Comparison of ENCODE assay signal across 13 cellular contexts in the genomic region with DNA sequence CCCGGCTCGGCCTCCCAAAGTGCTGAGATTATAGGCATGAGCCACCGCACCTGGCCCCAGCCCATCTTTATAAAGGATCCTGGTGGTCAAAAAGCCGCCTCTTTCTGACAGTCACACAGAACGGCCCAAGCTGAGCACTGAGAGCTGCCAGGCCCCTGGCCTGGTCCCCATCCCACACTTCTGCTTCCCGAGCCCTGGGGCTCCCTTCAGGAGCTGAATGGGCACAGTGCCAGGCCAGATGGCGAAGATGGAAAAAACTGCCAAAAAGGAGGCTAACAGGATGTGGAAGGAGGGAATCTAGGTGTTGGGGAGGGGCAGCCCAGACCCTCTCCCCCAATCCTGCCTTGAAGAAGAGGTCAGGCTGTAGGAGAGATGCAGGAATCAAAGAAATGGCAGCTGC. TPM values are rescaled to one million over a fixed set of nuclear protein-coding genes. Genes with fewer than 3 reads are reported as not detected.
DNase-seq lines count a peak whose midpoint lies in the region; ATAC-seq and TF ChIP-seq lines count a peak whose summit lies in the region.
"Had no signal": no experiment of that assay in that cellular context is flagged by ENCODE, and none has a peak within 500 bp of the region (broad histone marks: within the 10 kb centered on the region; RNA-seq: fewer than 3 reads in every experiment).

No MANE protein-coding gene starts in this region.

- ATAC-seq in HG03139 (IDR thresholded peaks at IDR 0.05; ENCODE audit: unreplicated experiment), result no peak

- H3K27me3 ChIP-seq in neural progenitor cell, result no peaks in the 10 kb centered on the region
- H3K27me3 ChIP-seq: cardiac muscle cell had no signal

- H3K4me2 ChIP-seq in neural progenitor cell, result no peak overlapping the region

- H3K4me3 Mint-ChIP-seq in activated CD4-positive, alpha-beta T cell treated with anti-CD3 and anti-CD28 coated beads, Interleukin-2, amount 10 ng/mL, durations not matched to agents 7 days and 5 days, result peak overlapping the region; percentile 70
- H3K4me3 Mint-ChIP-seq in neural progenitor cell, result no peak overlapping the region

- H3F3A ChIP-seq in neural progenitor cell (ENCODE audit: low read depth), result peaks cover 27% of the 10 kb centered on the region

- H3K27ac ChIP-seq in neural progenitor cell, result no peak overlapping the region
- H3K27ac ChIP-seq: cardiac muscle cell, parathyroid adenoma had no signal

- no peaks in the 10 kb centered on the region for H4K20me1 ChIP-seq in neural progenitor cell (ENCODE audit: low read depth)

- H3K9me3 Mint-ChIP-seq in activated CD4-positive, alpha-beta T cell treated with anti-CD3 and anti-CD28 coated beads, Interleukin-2, amount 10 ng/mL, durations not matched to agents 7 days and 5 days, result no peaks in the 10 kb centered on the region
- H3K9me3 Mint-ChIP-seq in neural progenitor cell, result no peaks in the 10 kb centered on the region

- DNase-seq in activated CD4-positive, alpha-beta T cell treated with anti-CD3 and anti-CD28 coated beads, Interleukin-2, amount 10 ng/mL, durations not matched to agents 7 days and 5 days, result no peak
- DNase-seq in activated CD4-positive, alpha-beta T cell treated with anti-CD3 and anti-CD28 coated beads for 4 hours, result no peak
- peak; percentile 60 for DNase-seq in NCI-H82 (lab: John Stamatoyannopoulos, UW)
- DNase-seq in cerebellar cortex (ENCODE audit: low spot score), result peak; percentile 70
- no peak for DNase-seq in neural progenitor cell (ENCODE audit: low spot score)
- DNase-seq in GOT3 (lab: John Stamatoyannopoulos, UW), result no peak
- no peak for DNase-seq in SKM-1 treated with dmso at 0.1 percent for 144 hours (lab: John Stamatoyannopoulos, UW; ENCODE audit: unreplicated experiment)
- DNase-seq: activated CD8-positive, alpha-beta memory T cell treated with anti-CD3 and anti-CD28 coated beads, Interleukin-2, amount 50 U/mL, for 48 hours; NK-92 treated with Interleukin-12 subunit alpha and Interleukin-12 subunit beta, amount 100 ng/mL, for 24 hours; stimulated activated CD4-positive, alpha-beta T cell treated with anti-CD3 and anti-CD28 coated beads, Interleukin-1b, Interleukin-23, amount 100 ng/mL, for 48 hours had no signal

- H3K36me3 Mint-ChIP-seq in activated CD4-positive, alpha-beta T cell treated with anti-CD3 and anti-CD28 coated beads, Interleukin-2, amount 10 ng/mL, durations not matched to agents 7 days and 5 days (ENCODE audit: low read depth), result peaks cover 2% of the 10 kb centered on the region
- no peaks in the 10 kb centered on the region for H3K36me3 Mint-ChIP-seq in neural progenitor cell

- H3K27ac Mint-ChIP-seq in activated CD4-positive, alpha-beta T cell treated with anti-CD3 and anti-CD28 coated beads, Interleukin-2, amount 10 ng/mL, durations not matched to agents 7 days and 5 days, result peak overlapping the region; percentile 95
- H3K27ac Mint-ChIP-seq in neural progenitor cell, result peak overlapping the region; percentile 7

- no peak for TF ChIP-seq CTCF in neural progenitor cell (IDR thresholded peaks at IDR 0.05)

- POLR2A ChIA-PET in activated CD4-positive, alpha-beta T cell treated with anti-CD3 and anti-CD28 coated beads, Interleukin-2, amount 10 ng/mL, durations not matched to agents 7 days and 5 days (lab: Charles Lee), result no interaction called here

- no peaks in the 10 kb centered on the region for H3K9me3 ChIP-seq in neural progenitor cell (ENCODE audit: low read depth)

- H3K27me3 Mint-ChIP-seq in activated CD4-positive, alpha-beta T cell treated with anti-CD3 and anti-CD28 coated beads, Interleukin-2, amount 10 ng/mL, durations not matched to agents 7 days and 5 days, result no peaks in the 10 kb centered on the region
- peaks cover 12% of the 10 kb centered on the region for H3K27me3 Mint-ChIP-seq in neural progenitor cell (ENCODE audit: insufficient read depth, low read depth)

- no peak overlapping the region for H2AFZ ChIP-seq in neural progenitor cell (replicated peaks)
- H2AFZ ChIP-seq: parathyroid adenoma had no signal

- H3K36me3 ChIP-seq in neural progenitor cell, result no peaks in the 10 kb centered on the region
- H3K36me3 ChIP-seq: cardiac muscle cell had no signal

- H3K79me2 ChIP-seq in neural progenitor cell (ENCODE audit: low read depth), result no peaks in the 10 kb centered on the region
- H3K79me2 ChIP-seq: parathyroid adenoma had no signal

- H3K4me1 ChIP-seq in neural progenitor cell, result peaks cover 33% of the 10 kb centered on the region

- CTCF ChIA-PET in activated CD4-positive, alpha-beta T cell treated with anti-CD3 and anti-CD28 coated beads, Interleukin-2, amount 10 ng/mL, durations not matched to agents 7 days and 5 days (lab: Charles Lee), result interaction anchor here (1.5 to 2.4 kb wide), 4 partner anchors 9 to 59 kb away, joined by 3 to 16 read pairs (median 6); a partner anchor contains a TSS

- peaks cover 68% of the 10 kb centered on the region for H3K4me1 Mint-ChIP-seq in activated CD4-positive, alpha-beta T cell treated with anti-CD3 and anti-CD28 coated beads, Interleukin-2, amount 10 ng/mL, durations not matched to agents 7 days and 5 days
- peaks cover 31% of the 10 kb centered on the region for H3K4me1 Mint-ChIP-seq in neural progenitor cell

- H3K4me3 ChIP-seq in neural progenitor cell, result no peak overlapping the region
- H3K4me3 ChIP-seq: cardiac muscle cell had no signal

- H3K9ac ChIP-seq in neural progenitor cell, result no peak overlapping the region
- H3K9ac ChIP-seq: parathyroid adenoma had no signal

RNA-seq across cellular contexts. Expression of a gene that starts 5.1 kb away (rescaled TPM):
- 1 to 10 TPM; 6.2 to 6.6 TPM for total RNA-seq in activated CD4-positive, alpha-beta T cell treated with anti-CD3 and anti-CD28 coated beads, Interleukin-2, amount 10 ng/mL, durations not matched to agents 7 days and 5 days
- 0.04 and 0.22 TPM in 2 replicates for total RNA-seq in neural progenitor cell (ENCODE audit: low replicate concordance)

RNA-seq across cellular contexts. Expression of a gene that starts 16.5 kb away (rescaled TPM):
- 1 to 10 TPM; 1.6 to 2.6 TPM for total RNA-seq in activated CD4-positive, alpha-beta T cell treated with anti-CD3 and anti-CD28 coated beads, Interleukin-2, amount 10 ng/mL, durations not matched to agents 7 days and 5 days
- 2.7 and 3.8 TPM in 2 replicates for total RNA-seq in neural progenitor cell (ENCODE audit: low replicate concordance)

RNA-seq across cellular contexts. Expression of a gene that starts 23.5 kb away (rescaled TPM):
- 100 to 1,000 TPM; 262 to 263 TPM for total RNA-seq in activated CD4-positive, alpha-beta T cell treated with anti-CD3 and anti-CD28 coated beads, Interleukin-2, amount 10 ng/mL, durations not matched to agents 7 days and 5 days
- 381 and 412 TPM in 2 replicates for total RNA-seq in neural progenitor cell (ENCODE audit: low replicate concordance)

RNA-seq across cellular contexts. Expression of a gene that starts 32.2 kb away (rescaled TPM):
- total RNA-seq in activated CD4-positive, alpha-beta T cell treated with anti-CD3 and anti-CD28 coated beads, Interleukin-2, amount 10 ng/mL, durations not matched to agents 7 days and 5 days, result 10 to 100 TPM; 33.7 to 40.2 TPM
- 101 and 135 TPM in 2 replicates for total RNA-seq in neural progenitor cell (ENCODE audit: low replicate concordance)

RNA-seq across cellular contexts. Expression of a gene that starts 58.5 kb away (rescaled TPM):
- 10 to 100 TPM; 90.9 to 95.4 TPM for total RNA-seq in activated CD4-positive, alpha-beta T cell treated with anti-CD3 and anti-CD28 coated beads, Interleukin-2, amount 10 ng/mL, durations not matched to agents 7 days and 5 days
- total RNA-seq in neural progenitor cell (ENCODE audit: low replicate concordance), result 38.0 and 52.0 TPM in 2 replicates

Comparison
In these comparisons a context has a peak if more than half of its experiments do, and no peak if none do; other contexts are left out.
1. DNase-seq: peak in NCI-H82 (single experiment) and cerebellar cortex (single experiment); none in activated CD4-positive, alpha-beta T cell treated with anti-CD3 and anti-CD28 coated beads, Interleukin-2, amount 10 ng/mL, durations not matched to agents 7 days and 5 days (single experiment), activated CD4-positive, alpha-beta T cell treated with anti-CD3 and anti-CD28 coated beads for 4 hours (0 of 2), neural progenitor cell (single experiment), GOT3 (single experiment) and SKM-1 treated with dmso at 0.1 percent for 144 hours (single experiment).